Comparison of ENCODE assay signal across 8 cellular contexts in genomic region chr6:43427406-43428111, GRCh38. TPM values are rescaled to one million over a fixed set of nuclear protein-coding genes. Genes with fewer than 3 reads are reported as not detected.
DNase-seq lines count a peak whose midpoint lies in the region; ATAC-seq, FAIRE-seq and TF ChIP-seq lines count a peak whose summit lies in the region.

Gene ABCC10, plus strand, starts transcription at chr6:43427541. Its CDS starts 438 bp downstream, at chr6:43427979.

- peaks cover 0 to 6% of the 10 kb centered on the region in 2 donors for H3K36me3 ChIP-seq in adrenal gland (replicated peaks in 1 of 2)
- peaks cover 0 to 19% (median 0%) of the 10 kb centered on the region in 9 donors for H3K36me3 ChIP-seq in heart right ventricle
- peaks cover 16% of the 10 kb centered on the region for H3K36me3 ChIP-seq in upper lobe of right lung

- no peaks in the 10 kb centered on the region for H3K9me3 ChIP-seq in adrenal gland (replicated peaks in 1 of 3)
- H3K9me3 ChIP-seq in heart right ventricle = peaks cover 0 to 4% (median 0%) of the 10 kb centered on the region in 11 donors
- no peaks in the 10 kb centered on the region for H3K9me3 ChIP-seq in upper lobe of right lung

- peak; percentile 99 for FAIRE-seq in GM12892 (lab: Jason Lieb, UNC)

- H3K27ac ChIP-seq in adrenal gland (peak within 1 kb of the TSS; percentile 79 to 96 (median 81)), heart right ventricle (peak within 1 kb of the TSS; percentile 53 to 93 (median 88)), upper lobe of right lung (peak within 1 kb of the TSS; percentile 86)

- H3K4me1 ChIP-seq in adrenal gland (replicated peaks in 1 of 2) = peaks cover 13 to 19% of the 10 kb centered on the region in 2 donors
- peaks cover 5 to 26% (median 17%) of the 10 kb centered on the region in 9 donors for H3K4me1 ChIP-seq in heart right ventricle
- H3K4me1 ChIP-seq in upper lobe of right lung = peaks cover 11% of the 10 kb centered on the region

- WGBS in adrenal gland, 4 donors = 0% methylated on average over 25 to 49 of the region's 49 CpGs
- WGBS in heart right ventricle, 2 donors = 0% methylated on average over 49 of the region's 49 CpGs

- TF ChIP-seq POLR2A in GM12892 (IDR thresholded peaks at IDR 0.05; ENCODE audit: low read depth, low read length) = peak; percentile 72; the same call in 1 of the 2 replicates
- TF ChIP-seq POLR2A in adrenal gland (IDR thresholded peaks at IDR 0.05) = peak; percentile 48 to 66

- TF ChIP-seq CTCF in adrenal gland (IDR thresholded peaks at IDR 0.05) = peak; percentile 26 to 64 (median 46)
- peak; percentile 15 to 74 (median 48) for TF ChIP-seq CTCF in heart right ventricle (IDR thresholded peaks at IDR 0.05)
- TF ChIP-seq CTCF in upper lobe of right lung (IDR thresholded peaks at IDR 0.05) = peak; percentile 44

- ATAC-seq in HG02852 (IDR thresholded peaks at IDR 0.05; ENCODE audit: unreplicated experiment) = peak; percentile 92
- peak; percentile 98 to 100 (median 98) for ATAC-seq in heart right ventricle
- peak; percentile 98 for ATAC-seq in upper lobe of right lung

- H3K27me3 ChIP-seq in adrenal gland (no peaks in the 10 kb centered on the region), heart right ventricle (no peaks in the 10 kb centered on the region), upper lobe of right lung (no peaks in the 10 kb centered on the region)

- H3K4me3 ChIP-seq in adrenal gland (peak within 1 kb of the TSS; percentile 59 to 94 (median 68)), heart right ventricle (peak within 1 kb of the TSS; percentile 63 to 85 (median 77)), upper lobe of right lung (peak within 1 kb of the TSS; percentile 95)

- DNase-seq in GM12892 (ENCODE audit: insufficient read length) (peak; percentile 92), NCI-H146 (lab: John Stamatoyannopoulos, UW) (peak; percentile 99), T-helper 1 cell (peak; percentile 86 to 97 (median 92)), adrenal gland (peak; percentile 94 to 98 (median 97)), heart right ventricle (peak; percentile 95 to 96), posterior cingulate gyrus (peak; percentile 87 to 99 (median 92)), upper lobe of right lung (peak; percentile 97)

- intact Hi-C loops in adrenal gland (cut with DNase I) (loop anchor here in 1 of 2 donors (5.0 kb wide), 1 partner anchor 60 kb away; the partner anchor contains the start of gene ZNF318), heart right ventricle (cut with DNase I) (loop anchor here in 3 of 10 donors (2.0 to 5.0 kb wide), 2 partner anchors 59 to 60 kb away; partner anchors contain the start of gene ZNF318 (in 3 of the 3)), posterior cingulate gyrus (cut with DNase I) (loop anchor here (10.0 kb wide), 1 partner anchor 53 kb away; no protein-coding TSS in a partner anchor), upper lobe of right lung (cut with DNase I) (no loop called here)

RNA-seq across cellular contexts. Expression of gene ABCC10, which starts in this region (rescaled TPM):
- polyA plus RNA-seq in GM12892 (2012; ENCODE audit: missing spikeins) = 16.8 TPM
- total RNA-seq in adrenal gland = 10 to 100 TPM; 19.1 to 40.0 (median 23.9) TPM
- polyA plus RNA-seq in adrenal gland = 100 to 1,000 TPM in 1 of 3 donors, 10 to 100 TPM in 1, 1 to 10 TPM in 1; 8.5 to 123 (median 70.7) TPM
- total RNA-seq in heart right ventricle = 10 to 100 TPM in 7 of 10 donors, 1 to 10 TPM in 3; 7.8 to 16.8 (median 10.9) TPM
- polyA plus RNA-seq in heart right ventricle = 10 to 100 TPM in 1 of 2 donors, 1 to 10 TPM in 1; 7.1 to 44.3 TPM
- total RNA-seq in upper lobe of right lung = 30.0 TPM

Comparison
In these comparisons a context has a peak if more than half of its experiments do, and no peak if none do; other contexts are left out.
1. Peak in every context shown above with its lines: DNase-seq, ATAC-seq, H3K4me3 ChIP-seq and H3K27ac ChIP-seq.